In genomic region chr1:213745451-213745850, GRCh38 we compare ENCODE assay signal across 9 cellular contexts.
"Had no signal": no experiment of that assay in that cellular context is flagged by ENCODE, and none has a peak within 500 bp of the region (broad histone marks: within the 10 kb centered on the region; RNA-seq: fewer than 3 reads in every experiment).

No MANE protein-coding gene starts in this region.

- H3K36me3 ChIP-seq: HAP-1 had no signal

- H3K4me3 Mint-ChIP-seq: GM23338, H9, HFFc6 had no signal

- H3K4me1 ChIP-seq: HAP-1 had no signal

- ATAC-seq: HCT116 had no signal

- H3K27ac ChIP-seq: GM23248 had no signal

- H3K4me3 ChIP-seq: GM23248, GM23338, HAP-1 had no signal

- H3K4me1 Mint-ChIP-seq: GM23338, H9 had no signal

- DNase-seq: GM23248, GOT3, H7, H9, HCEC 1CT, HFFc6 had no signal

- H3K9me3 ChIP-seq: HAP-1 had no signal

- H3K27ac Mint-ChIP-seq: GM23338, H9, HFFc6 had no signal
